ENCODE assay signal across 9 cellular contexts in genomic region chr1:51514733-51515132, GRCh38. TPM values are rescaled to one million over a fixed set of nuclear protein-coding genes. Genes with fewer than 3 reads are reported as not detected.
DNase-seq lines count a peak whose midpoint lies in the region; ATAC-seq and TF ChIP-seq lines count a peak whose summit lies in the region.
"Had no signal": no experiment of that assay in that cellular context is flagged by ENCODE, and none has a peak within 500 bp of the region (broad histone marks: within the 10 kb centered on the region; RNA-seq: fewer than 3 reads in every experiment).

No MANE protein-coding gene starts in this region.

- H3K4me1 ChIP-seq in right atrium auricular region (peaks cover 2 to 47% of the 10 kb centered on the region in 2 donors), upper lobe of right lung (peaks cover 59% of the 10 kb centered on the region)

- DNase-seq in right atrium auricular region (ENCODE audit: low spot score) (no peak), left ventricle myocardium superior (no peak), memory B cell (ENCODE audit: low spot score in 2 of 2) (no peak), upper lobe of right lung (no peak), AG08395 (ENCODE audit: low spot score) (no peak)

- intact Hi-C loops in left ventricle myocardium superior (cut with micrococcal nuclease) (no loop called here), upper lobe of right lung (cut with DNase I) (no loop called here)

- H3K27me3 Mint-ChIP-seq in activated T-helper 17 cell treated with anti-CD3 and anti-CD28 coated beads, Interleukin-2, amount 50 U/mL, for 72 hours: no peaks in the 10 kb centered on the region
- no peaks in the 10 kb centered on the region for H3K27me3 Mint-ChIP-seq in memory B cell

- no peaks in the 10 kb centered on the region for H3K27me3 ChIP-seq in right atrium auricular region
- H3K27me3 ChIP-seq in upper lobe of right lung: no peaks in the 10 kb centered on the region

- ATAC-seq in left ventricle myocardium superior (no peak), memory B cell (ENCODE audit: low read depth) (no peak), upper lobe of right lung (no peak), HG03521 (IDR thresholded peaks at IDR 0.05; ENCODE audit: unreplicated experiment) (no peak), HG02973 (IDR thresholded peaks at IDR 0.05; ENCODE audit: unreplicated experiment) (no peak)
- no peak for ATAC-seq in activated T-helper 17 cell treated with anti-CD3 and anti-CD28 coated beads, Interleukin-2, amount 50 U/mL, for 72 hours (replicated peaks)

- no peak for TF ChIP-seq CTCF in right atrium auricular region (IDR thresholded peaks at IDR 0.05)
- no peak for TF ChIP-seq CTCF in upper lobe of right lung (IDR thresholded peaks at IDR 0.05)

- peak overlapping the region; percentile 96 for H3K4me3 Mint-ChIP-seq in activated T-helper 17 cell treated with anti-CD3 and anti-CD28 coated beads, Interleukin-2, amount 50 U/mL, for 72 hours
- H3K4me3 Mint-ChIP-seq in memory B cell: peak overlapping the region; percentile 78

- H3K36me3 ChIP-seq in right atrium auricular region: no peaks in the 10 kb centered on the region
- no peaks in the 10 kb centered on the region for H3K36me3 ChIP-seq in upper lobe of right lung

- no peaks in the 10 kb centered on the region for H3K9me3 Mint-ChIP-seq in activated T-helper 17 cell treated with anti-CD3 and anti-CD28 coated beads, Interleukin-2, amount 50 U/mL, for 72 hours
- H3K9me3 Mint-ChIP-seq in memory B cell: no peaks in the 10 kb centered on the region
- H3K9me3 Mint-ChIP-seq: nephron had no signal

- peak overlapping the region; percentile 94 for H3K27ac Mint-ChIP-seq in activated T-helper 17 cell treated with anti-CD3 and anti-CD28 coated beads, Interleukin-2, amount 50 U/mL, for 72 hours
- H3K27ac Mint-ChIP-seq in memory B cell: peak overlapping the region; percentile 92
- H3K27ac Mint-ChIP-seq: nephron had no signal

- peaks cover 15% of the 10 kb centered on the region for H3K36me3 Mint-ChIP-seq in activated T-helper 17 cell treated with anti-CD3 and anti-CD28 coated beads, Interleukin-2, amount 50 U/mL, for 72 hours (ENCODE audit: low read depth)
- peaks cover 5% of the 10 kb centered on the region for H3K36me3 Mint-ChIP-seq in memory B cell

- H3K27ac ChIP-seq in right atrium auricular region (peak overlapping the region; percentile 84 to 87), upper lobe of right lung (peak overlapping the region; percentile 69)

- H3K4me1 Mint-ChIP-seq in activated T-helper 17 cell treated with anti-CD3 and anti-CD28 coated beads, Interleukin-2, amount 50 U/mL, for 72 hours: peaks cover 41% of the 10 kb centered on the region
- H3K4me1 Mint-ChIP-seq in memory B cell: peaks cover 35% of the 10 kb centered on the region

- H3K9me3 ChIP-seq in right atrium auricular region (no peaks in the 10 kb centered on the region), upper lobe of right lung (no peaks in the 10 kb centered on the region)

- H3K4me3 ChIP-seq in right atrium auricular region (peak overlapping the region in 1 of 2 donors; percentile 6), upper lobe of right lung (peak overlapping the region; percentile 39)

RNA-seq across cellular contexts. Expression of gene EPS15, which starts 4.3 kb away (rescaled TPM):
- 10 to 100 TPM; 50.0 to 54.7 TPM for total RNA-seq in right atrium auricular region
- total RNA-seq in left ventricle myocardium superior: 71.6 TPM
- total RNA-seq in activated T-helper 17 cell treated with anti-CD3 and anti-CD28 coated beads, Interleukin-2, amount 50 U/mL, for 72 hours: 10 to 100 TPM; 54.2 to 65.4 TPM
- 88.5 TPM for total RNA-seq in upper lobe of right lung
